19 cellular contexts compared by ENCODE assay signal in the genomic region with DNA sequence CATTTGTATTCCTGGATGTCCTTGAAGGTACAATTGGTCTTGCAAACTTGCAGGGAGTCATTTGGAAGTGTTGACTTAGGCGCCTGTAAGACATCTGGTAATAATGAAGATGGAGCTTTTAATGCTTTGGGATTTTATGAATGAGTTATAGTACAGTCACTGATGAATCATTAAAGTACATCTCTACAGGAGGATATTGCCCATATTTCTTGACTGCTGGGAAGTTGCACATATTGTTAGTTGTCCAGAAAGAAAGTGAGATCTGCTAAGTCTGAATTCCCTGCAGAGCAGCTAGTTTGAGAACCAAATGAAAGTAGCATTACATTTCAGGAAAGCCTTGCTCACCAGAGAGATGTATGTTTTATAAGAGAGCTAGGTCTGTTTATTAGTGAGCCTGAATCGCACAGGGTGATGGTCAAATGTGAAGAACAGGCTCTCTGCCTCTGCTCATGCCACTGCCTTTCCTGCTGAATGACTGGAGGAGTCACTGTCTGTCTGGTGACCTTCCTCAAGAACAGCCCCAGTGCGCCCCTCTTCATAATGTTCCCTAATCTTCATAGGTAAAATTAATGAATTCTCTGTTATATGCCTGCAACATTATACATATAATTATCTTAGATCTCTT.
DNase-seq lines count a peak whose midpoint lies in the region; TF ChIP-seq lines count a peak whose summit lies in the region.
"Had no signal": no experiment of that assay in that cellular context is flagged by ENCODE, and none has a peak within 500 bp of the region (broad histone marks: within the 10 kb centered on the region; RNA-seq: fewer than 3 reads in every experiment).

No MANE protein-coding gene starts in this region.

- H3K27me3 ChIP-seq in GM23248 (replicated peaks; ENCODE audit: insufficient read depth) (peaks cover 47% of the 10 kb centered on the region), mesenchymal stem cell (ENCODE audit: control insufficient read depth in 1 of 2, insufficient read depth in 1 of 2, low read length in 2 of 2) (no peaks in the 10 kb centered on the region), MM.1S (replicated peaks; ENCODE audit: insufficient read depth, low read length) (no peaks in the 10 kb centered on the region)
- H3K27me3 ChIP-seq: suprapubic skin had no signal

- H3K27ac ChIP-seq in GM23248: no peak overlapping the region
- no peak overlapping the region for H3K27ac ChIP-seq in epithelial cell of prostate
- H3K27ac ChIP-seq in mesenchymal stem cell (ENCODE audit: low read length, poor library complexity, severe bottlenecking): peak overlapping the region; percentile 41
- no peak overlapping the region for H3K27ac ChIP-seq in MM.1S (ENCODE audit: low read length)
- H3K27ac ChIP-seq: parathyroid adenoma, PC-9, suprapubic skin, WERI-Rb-1 had no signal

- H3K4me3 ChIP-seq in GM23248: no peak overlapping the region
- no peak overlapping the region for H3K4me3 ChIP-seq in mesenchymal stem cell (ENCODE audit: insufficient read depth in 1 of 2, low read depth in 1 of 2, low read length in 2 of 2)
- H3K4me3 ChIP-seq in MM.1S (ENCODE audit: low read length): no peak overlapping the region
- H3K4me3 ChIP-seq: PC-9, suprapubic skin had no signal

- H3K4ac ChIP-seq in mesenchymal stem cell (ENCODE audit: low read depth in 1 of 2, low read length in 2 of 2): no peak overlapping the region

- no peak overlapping the region for H2AK5ac ChIP-seq in mesenchymal stem cell (ENCODE audit: low read length, severe bottlenecking)

- no peak overlapping the region for H3K9ac ChIP-seq in GM23248
- H3K9ac ChIP-seq in mesenchymal stem cell (ENCODE audit: low read length): no peak overlapping the region
- no peak overlapping the region for H3K9ac ChIP-seq in MM.1S (ENCODE audit: low read length)
- H3K9ac ChIP-seq: parathyroid adenoma had no signal

- 58 to 60% methylated on average over 3 of the region's 3 CpGs for WGBS in GM23248 (ENCODE audit: low coverage in 1 of 2, low lambda C conversion rate in 2 of 2, missing lambda C conversion rate in 2 of 2), 2 experiments
- WGBS in mesenchymal stem cell: 64% methylated on average over 2 of the region's 3 CpGs

- no peak overlapping the region for H2BK5ac ChIP-seq in mesenchymal stem cell (ENCODE audit: low read depth, low read length, poor library complexity, severe bottlenecking)

- H3K9me2 ChIP-seq in GM23248 (ENCODE audit: insufficient read depth) (no peaks in the 10 kb centered on the region), MM.1S (replicated peaks; ENCODE audit: insufficient read depth, low read length) (no peaks in the 10 kb centered on the region)

- no peaks in the 10 kb centered on the region for H3K36me3 ChIP-seq in GM23248 (ENCODE audit: low read depth)
- H3K36me3 ChIP-seq in mesenchymal stem cell (ENCODE audit: control insufficient read depth in 1 of 2, insufficient read depth in 2 of 2, low read depth in 1 of 2, low read length in 2 of 2): no peaks in the 10 kb centered on the region
- no peaks in the 10 kb centered on the region for H3K36me3 ChIP-seq in MM.1S (replicated peaks; ENCODE audit: insufficient read depth, low read length)
- H3K36me3 ChIP-seq: suprapubic skin, WERI-Rb-1 had no signal

- no peaks in the 10 kb centered on the region for H3K79me1 ChIP-seq in mesenchymal stem cell (replicated peaks; ENCODE audit: low read length, poor library complexity, severe bottlenecking)

- H4K20me1 ChIP-seq in GM23248 (ENCODE audit: insufficient read depth): no peaks in the 10 kb centered on the region
- H4K20me1 ChIP-seq in MM.1S (ENCODE audit: insufficient read depth, low read length): no peaks in the 10 kb centered on the region

- H2BK15ac ChIP-seq in mesenchymal stem cell (ENCODE audit: low read depth, poor library complexity, severe bottlenecking): no peak overlapping the region

- no peak overlapping the region for H4K91ac ChIP-seq in mesenchymal stem cell (ENCODE audit: low read length)

- no peaks in the 10 kb centered on the region for H3K79me2 ChIP-seq in GM23248 (ENCODE audit: insufficient read depth)
- H3K79me2 ChIP-seq in MM.1S (ENCODE audit: low read length): no peaks in the 10 kb centered on the region
- H3K79me2 ChIP-seq: parathyroid adenoma had no signal

- no peak overlapping the region for H3K14ac ChIP-seq in mesenchymal stem cell (ENCODE audit: low read length in 2 of 2)

- H2AFZ ChIP-seq in GM23248: no peak overlapping the region
- no peak overlapping the region for H2AFZ ChIP-seq in mesenchymal stem cell (ENCODE audit: low read depth, low read length)
- no peak overlapping the region for H2AFZ ChIP-seq in MM.1S (ENCODE audit: low read length)
- H2AFZ ChIP-seq: parathyroid adenoma, PC-9 had no signal

- H4K8ac ChIP-seq in mesenchymal stem cell (ENCODE audit: low read length): no peak overlapping the region

- H3F3A ChIP-seq in GM23248 (ENCODE audit: insufficient read depth) (peaks cover 17% of the 10 kb centered on the region), MM.1S (ENCODE audit: insufficient read depth, low read length) (no peaks in the 10 kb centered on the region)

- no peak overlapping the region for H3K18ac ChIP-seq in mesenchymal stem cell (ENCODE audit: low read depth in 1 of 2, low read length in 2 of 2)

- H3K4me2 ChIP-seq in GM23248 (ENCODE audit: unreplicated experiment): no peak overlapping the region
- H3K4me2 ChIP-seq in mesenchymal stem cell (ENCODE audit: low read length, poor library complexity, severe bottlenecking): no peak overlapping the region
- H3K4me2 ChIP-seq in MM.1S (ENCODE audit: low read depth, low read length): no peak overlapping the region
- H3K4me2 ChIP-seq: PC-9 had no signal

- H3K23ac ChIP-seq in mesenchymal stem cell (ENCODE audit: low read length in 2 of 2): no peak overlapping the region

- H3K9me3 ChIP-seq in GM23248 (ENCODE audit: low read depth) (no peaks in the 10 kb centered on the region), mesenchymal stem cell (ENCODE audit: control insufficient read depth, low read length) (no peaks in the 10 kb centered on the region), MM.1S (replicated peaks; ENCODE audit: insufficient read depth, low read length) (no peaks in the 10 kb centered on the region)
- H3K9me3 ChIP-seq: suprapubic skin had no signal

- no peak overlapping the region for H2BK12ac ChIP-seq in mesenchymal stem cell (ENCODE audit: low read length in 2 of 2)

- no peak overlapping the region for H2BK120ac ChIP-seq in mesenchymal stem cell (ENCODE audit: low read depth, low read length)

- in situ Hi-C loops in GM23248 (cut with MboI): no loop called here

- H3K4me1 ChIP-seq in GM23248 (ENCODE audit: insufficient read depth) (peaks cover 7% of the 10 kb centered on the region; the same call in 1 of the 2 replicates), mesenchymal stem cell (ENCODE audit: control insufficient read depth, insufficient read depth, low read depth, low read length) (peaks cover 6% of the 10 kb centered on the region), MM.1S (ENCODE audit: low read length) (no peaks in the 10 kb centered on the region)
- H3K4me1 ChIP-seq: parathyroid adenoma, suprapubic skin had no signal

- DNase-seq in GM23248 (peak; percentile 75), RKO (ENCODE audit: low spot score) (peak; percentile 66), epithelial cell of prostate (ENCODE audit: low read depth, low spot score) (peak; percentile 26), mesenchymal stem cell (peak; percentile 15), MM.1S (no peak), NCI-H187 (lab: John Stamatoyannopoulos, UW) (no peak), nucleus accumbens (lab: John Stamatoyannopoulos, UW) (no peak), T1000 (lab: John Stamatoyannopoulos, UW) (no peak)
- DNase-seq: activated CD4-positive, alpha-beta memory T cell treated with anti-CD3 and anti-CD28 coated beads, Interleukin-2, amount 10 ng/mL, durations not matched to agents 7 days and 5 days; activated T-cell treated with anti-CD3 and anti-CD28 coated beads, Interleukin-2, amount 50 U/mL, for 24 hours; central memory CD4-positive, alpha-beta T cell; GDM1; left ventricle myocardium superior; NCI-H2081 treated with DMSO at 0.1 percent for 48 hours; PC-9; stimulated activated CD4-positive, alpha-beta T cell treated with anti-CD3 and anti-CD28 coated beads, Interleukin-4, amount 100 ng/mL, for 24 hours; WERI-Rb-1 had no signal

- TF ChIP-seq CTCF in MM.1S (IDR thresholded peaks at IDR 0.05; ENCODE audit: low read length): no peak

Comparison
In these comparisons a context has a peak if more than half of its experiments do, and no peak if none do; other contexts are left out.
1. DNase-seq: peak in GM23248 (single experiment), RKO (single experiment), epithelial cell of prostate (single experiment) and mesenchymal stem cell (single experiment); none in MM.1S (single experiment), NCI-H187 (0 of 2), nucleus accumbens (0 of 56) and T1000 (single experiment).